Comparison of ENCODE assay signal across 1 cellular context in the genomic region with DNA sequence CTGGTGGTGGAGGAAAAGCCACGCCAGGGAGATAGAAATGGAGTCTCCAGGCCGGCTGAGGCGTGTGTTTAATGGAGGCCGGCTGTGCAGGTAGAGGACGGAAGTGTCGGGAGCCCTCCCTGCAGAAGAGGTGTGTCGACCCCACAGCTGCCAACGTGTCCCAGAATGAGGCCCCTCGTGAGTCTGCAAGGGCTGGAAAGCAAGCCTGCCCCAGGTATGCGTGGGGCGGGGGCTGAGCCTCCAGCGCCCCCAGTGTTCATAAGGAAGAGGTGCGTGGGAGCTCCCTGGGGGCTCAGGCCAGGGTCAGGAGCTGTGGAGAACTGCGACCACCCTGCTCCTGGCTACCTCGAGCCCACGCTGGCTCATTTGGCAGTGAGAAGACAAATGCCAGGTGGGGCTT.
TF ChIP-seq lines count a peak whose summit lies in the region.

No MANE protein-coding gene starts in this region.

TF ChIP-seq in HCT116, 20 proteins besides CTCF, POLR2A, EP300 and RAD21 (continued from another document):
- TF ChIP-seq, protein P1, sequence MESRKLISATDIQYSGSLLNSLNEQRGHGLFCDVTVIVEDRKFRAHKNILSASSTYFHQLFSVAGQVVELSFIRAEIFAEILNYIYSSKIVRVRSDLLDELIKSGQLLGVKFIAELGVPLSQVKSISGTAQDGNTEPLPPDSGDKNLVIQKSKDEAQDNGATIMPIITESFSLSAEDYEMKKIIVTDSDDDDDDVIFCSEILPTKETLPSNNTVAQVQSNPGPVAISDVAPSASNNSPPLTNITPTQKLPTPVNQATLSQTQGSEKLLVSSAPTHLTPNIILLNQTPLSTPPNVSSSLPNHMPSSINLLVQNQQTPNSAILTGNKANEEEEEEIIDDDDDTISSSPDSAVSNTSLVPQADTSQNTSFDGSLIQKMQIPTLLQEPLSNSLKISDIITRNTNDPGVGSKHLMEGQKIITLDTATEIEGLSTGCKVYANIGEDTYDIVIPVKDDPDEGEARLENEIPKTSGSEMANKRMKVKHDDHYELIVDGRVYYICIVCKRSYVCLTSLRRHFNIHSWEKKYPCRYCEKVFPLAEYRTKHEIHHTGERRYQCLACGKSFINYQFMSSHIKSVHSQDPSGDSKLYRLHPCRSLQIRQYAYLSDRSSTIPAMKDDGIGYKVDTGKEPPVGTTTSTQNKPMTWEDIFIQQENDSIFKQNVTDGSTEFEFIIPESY (IDR thresholded peaks at IDR 0.05; ENCODE audit: extremely low read depth, insufficient replicate concordance, low read length) = no peak
- TF ChIP-seq TCF7L2 (IDR thresholded peaks at IDR 0.05; ENCODE audit: borderline replicate concordance, extremely low read depth, insufficient read depth, insufficient read length) = no peak
